In genomic region chr2:27723372-27724144, GRCh38 we compare ENCODE assay signal across 1 cellular context.
TF ChIP-seq lines count a peak whose summit lies in the region.

No MANE protein-coding gene starts in this region.

TF ChIP-seq in endothelial cell of umbilical vein, 7 proteins besides CTCF, POLR2A, EP300 and RAD21:
- no peak for TF ChIP-seq POLR2AphosphoS5 (IDR thresholded peaks at IDR 0.05; ENCODE audit: insufficient read depth, low read depth, low read length)
